ENCODE assay signal across 2 cellular contexts in the genomic region with DNA sequence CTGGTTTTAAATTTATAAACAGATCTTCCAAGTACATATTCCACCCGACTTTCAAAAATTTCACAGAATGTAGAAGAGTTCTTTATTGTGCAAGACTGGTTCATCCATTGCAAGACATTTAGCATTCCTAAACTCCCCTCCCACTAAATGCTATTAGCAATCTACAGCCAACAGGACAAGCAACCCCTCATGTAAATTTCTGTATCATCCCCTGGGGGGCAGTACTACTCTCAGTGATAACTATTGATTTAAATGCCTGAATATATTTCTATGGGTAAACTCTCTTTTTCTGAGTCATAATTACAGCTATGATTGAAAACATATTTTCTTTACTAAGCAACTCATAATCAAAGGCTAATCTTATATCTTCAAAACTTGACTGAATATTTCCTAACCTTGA.
TF ChIP-seq lines count a peak whose summit lies in the region.

No MANE protein-coding gene starts in this region.

TF ChIP-seq in GM23338, 12 proteins besides CTCF, POLR2A, EP300 and RAD21 (continues in another document):
- TF ChIP-seq POLR2AphosphoS5 (IDR thresholded peaks at IDR 0.05; ENCODE audit: low read depth), result no peak
- no peak for TF ChIP-seq JUNB (IDR thresholded peaks at IDR 0.05; ENCODE audit: unreplicated experiment)
- TF ChIP-seq ZNF114 (CRISPR knock-in tag; IDR thresholded peaks at IDR 0.05), result no peak
- TF ChIP-seq CREB1 (CRISPR knock-in tag; IDR thresholded peaks at IDR 0.05; ENCODE audit: low read depth), result no peak
- no peak for TF ChIP-seq EZH2 (IDR thresholded peaks at IDR 0.05; ENCODE audit: low read depth, unreplicated experiment)
- TF ChIP-seq, protein P1, sequence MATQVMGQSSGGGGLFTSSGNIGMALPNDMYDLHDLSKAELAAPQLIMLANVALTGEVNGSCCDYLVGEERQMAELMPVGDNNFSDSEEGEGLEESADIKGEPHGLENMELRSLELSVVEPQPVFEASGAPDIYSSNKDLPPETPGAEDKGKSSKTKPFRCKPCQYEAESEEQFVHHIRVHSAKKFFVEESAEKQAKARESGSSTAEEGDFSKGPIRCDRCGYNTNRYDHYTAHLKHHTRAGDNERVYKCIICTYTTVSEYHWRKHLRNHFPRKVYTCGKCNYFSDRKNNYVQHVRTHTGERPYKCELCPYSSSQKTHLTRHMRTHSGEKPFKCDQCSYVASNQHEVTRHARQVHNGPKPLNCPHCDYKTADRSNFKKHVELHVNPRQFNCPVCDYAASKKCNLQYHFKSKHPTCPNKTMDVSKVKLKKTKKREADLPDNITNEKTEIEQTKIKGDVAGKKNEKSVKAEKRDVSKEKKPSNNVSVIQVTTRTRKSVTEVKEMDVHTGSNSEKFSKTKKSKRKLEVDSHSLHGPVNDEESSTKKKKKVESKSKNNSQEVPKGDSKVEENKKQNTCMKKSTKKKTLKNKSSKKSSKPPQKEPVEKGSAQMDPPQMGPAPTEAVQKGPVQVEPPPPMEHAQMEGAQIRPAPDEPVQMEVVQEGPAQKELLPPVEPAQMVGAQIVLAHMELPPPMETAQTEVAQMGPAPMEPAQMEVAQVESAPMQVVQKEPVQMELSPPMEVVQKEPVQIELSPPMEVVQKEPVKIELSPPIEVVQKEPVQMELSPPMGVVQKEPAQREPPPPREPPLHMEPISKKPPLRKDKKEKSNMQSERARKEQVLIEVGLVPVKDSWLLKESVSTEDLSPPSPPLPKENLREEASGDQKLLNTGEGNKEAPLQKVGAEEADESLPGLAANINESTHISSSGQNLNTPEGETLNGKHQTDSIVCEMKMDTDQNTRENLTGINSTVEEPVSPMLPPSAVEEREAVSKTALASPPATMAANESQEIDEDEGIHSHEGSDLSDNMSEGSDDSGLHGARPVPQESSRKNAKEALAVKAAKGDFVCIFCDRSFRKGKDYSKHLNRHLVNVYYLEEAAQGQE (IDR thresholded peaks at IDR 0.05; ENCODE audit: unreplicated experiment), result no peak
- TF ChIP-seq, protein P2, sequence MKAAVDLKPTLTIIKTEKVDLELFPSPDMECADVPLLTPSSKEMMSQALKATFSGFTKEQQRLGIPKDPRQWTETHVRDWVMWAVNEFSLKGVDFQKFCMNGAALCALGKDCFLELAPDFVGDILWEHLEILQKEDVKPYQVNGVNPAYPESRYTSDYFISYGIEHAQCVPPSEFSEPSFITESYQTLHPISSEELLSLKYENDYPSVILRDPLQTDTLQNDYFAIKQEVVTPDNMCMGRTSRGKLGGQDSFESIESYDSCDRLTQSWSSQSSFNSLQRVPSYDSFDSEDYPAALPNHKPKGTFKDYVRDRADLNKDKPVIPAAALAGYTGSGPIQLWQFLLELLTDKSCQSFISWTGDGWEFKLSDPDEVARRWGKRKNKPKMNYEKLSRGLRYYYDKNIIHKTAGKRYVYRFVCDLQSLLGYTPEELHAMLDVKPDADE (IDR thresholded peaks at IDR 0.05), result no peak
- TF ChIP-seq EZH2phosphoT487 (IDR thresholded peaks at IDR 0.05; ENCODE audit: unreplicated experiment), result no peak
- TF ChIP-seq, protein P3, sequence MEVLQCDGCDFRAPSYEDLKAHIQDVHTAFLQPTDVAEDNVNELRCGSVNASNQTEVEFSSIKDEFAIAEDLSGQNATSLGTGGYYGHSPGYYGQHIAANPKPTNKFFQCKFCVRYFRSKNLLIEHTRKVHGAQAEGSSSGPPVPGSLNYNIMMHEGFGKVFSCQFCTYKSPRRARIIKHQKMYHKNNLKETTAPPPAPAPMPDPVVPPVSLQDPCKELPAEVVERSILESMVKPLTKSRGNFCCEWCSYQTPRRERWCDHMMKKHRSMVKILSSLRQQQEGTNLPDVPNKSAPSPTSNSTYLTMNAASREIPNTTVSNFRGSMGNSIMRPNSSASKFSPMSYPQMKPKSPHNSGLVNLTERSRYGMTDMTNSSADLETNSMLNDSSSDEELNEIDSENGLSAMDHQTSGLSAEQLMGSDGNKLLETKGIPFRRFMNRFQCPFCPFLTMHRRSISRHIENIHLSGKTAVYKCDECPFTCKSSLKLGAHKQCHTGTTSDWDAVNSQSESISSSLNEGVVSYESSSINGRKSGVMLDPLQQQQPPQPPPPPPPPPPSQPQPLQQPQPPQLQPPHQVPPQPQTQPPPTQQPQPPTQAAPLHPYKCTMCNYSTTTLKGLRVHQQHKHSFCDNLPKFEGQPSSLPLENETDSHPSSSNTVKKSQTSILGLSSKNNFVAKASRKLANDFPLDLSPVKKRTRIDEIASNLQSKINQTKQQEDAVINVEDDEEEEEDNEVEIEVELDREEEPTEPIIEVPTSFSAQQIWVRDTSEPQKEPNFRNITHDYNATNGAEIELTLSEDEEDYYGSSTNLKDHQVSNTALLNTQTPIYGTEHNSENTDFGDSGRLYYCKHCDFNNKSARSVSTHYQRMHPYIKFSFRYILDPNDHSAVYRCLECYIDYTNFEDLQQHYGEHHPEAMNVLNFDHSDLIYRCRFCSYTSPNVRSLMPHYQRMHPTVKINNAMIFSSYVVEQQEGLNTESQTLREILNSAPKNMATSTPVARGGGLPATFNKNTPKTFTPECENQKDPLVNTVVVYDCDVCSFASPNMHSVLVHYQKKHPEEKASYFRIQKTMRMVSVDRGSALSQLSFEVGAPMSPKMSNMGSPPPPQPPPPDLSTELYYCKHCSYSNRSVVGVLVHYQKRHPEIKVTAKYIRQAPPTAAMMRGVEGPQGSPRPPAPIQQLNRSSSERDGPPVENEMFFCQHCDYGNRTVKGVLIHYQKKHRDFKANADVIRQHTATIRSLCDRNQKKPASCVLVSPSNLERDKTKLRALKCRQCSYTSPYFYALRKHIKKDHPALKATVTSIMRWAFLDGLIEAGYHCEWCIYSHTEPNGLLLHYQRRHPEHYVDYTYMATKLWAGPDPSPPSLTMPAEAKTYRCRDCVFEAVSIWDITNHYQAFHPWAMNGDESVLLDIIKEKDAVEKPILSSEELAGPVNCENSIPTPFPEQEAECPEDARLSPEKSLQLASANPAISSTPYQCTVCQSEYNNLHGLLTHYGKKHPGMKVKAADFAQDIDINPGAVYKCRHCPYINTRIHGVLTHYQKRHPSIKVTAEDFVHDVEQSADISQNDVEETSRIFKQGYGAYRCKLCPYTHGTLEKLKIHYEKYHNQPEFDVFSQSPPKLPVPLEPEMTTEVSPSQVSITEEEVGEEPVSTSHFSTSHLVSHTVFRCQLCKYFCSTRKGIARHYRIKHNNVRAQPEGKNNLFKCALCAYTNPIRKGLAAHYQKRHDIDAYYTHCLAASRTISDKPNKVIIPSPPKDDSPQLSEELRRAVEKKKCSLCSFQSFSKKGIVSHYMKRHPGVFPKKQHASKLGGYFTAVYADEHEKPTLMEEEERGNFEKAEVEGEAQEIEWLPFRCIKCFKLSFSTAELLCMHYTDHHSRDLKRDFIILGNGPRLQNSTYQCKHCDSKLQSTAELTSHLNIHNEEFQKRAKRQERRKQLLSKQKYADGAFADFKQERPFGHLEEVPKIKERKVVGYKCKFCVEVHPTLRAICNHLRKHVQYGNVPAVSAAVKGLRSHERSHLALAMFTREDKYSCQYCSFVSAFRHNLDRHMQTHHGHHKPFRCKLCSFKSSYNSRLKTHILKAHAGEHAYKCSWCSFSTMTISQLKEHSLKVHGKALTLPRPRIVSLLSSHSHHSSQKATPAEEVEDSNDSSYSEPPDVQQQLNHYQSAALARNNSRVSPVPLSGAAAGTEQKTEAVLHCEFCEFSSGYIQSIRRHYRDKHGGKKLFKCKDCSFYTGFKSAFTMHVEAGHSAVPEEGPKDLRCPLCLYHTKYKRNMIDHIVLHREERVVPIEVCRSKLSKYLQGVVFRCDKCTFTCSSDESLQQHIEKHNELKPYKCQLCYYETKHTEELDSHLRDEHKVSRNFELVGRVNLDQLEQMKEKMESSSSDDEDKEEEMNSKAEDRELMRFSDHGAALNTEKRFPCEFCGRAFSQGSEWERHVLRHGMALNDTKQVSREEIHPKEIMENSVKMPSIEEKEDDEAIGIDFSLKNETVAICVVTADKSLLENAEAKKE (CRISPR knock-in tag; IDR thresholded peaks at IDR 0.05), result no peak
- TF ChIP-seq ZNF331 (CRISPR knock-in tag; IDR thresholded peaks at IDR 0.05; ENCODE audit: low read depth), result no peak

TF ChIP-seq in SK-N-SH, 30 proteins besides CTCF, POLR2A, EP300 and RAD21:
- TF ChIP-seq SIN3A (IDR thresholded peaks at IDR 0.05; ENCODE audit: borderline replicate concordance, low read depth, low read length) (no peak), NRF1 (IDR thresholded peaks at IDR 0.05; ENCODE audit: low read depth, low read length) (no peak), RFX5 (IDR thresholded peaks at IDR 0.05; ENCODE audit: low read length) (no peak)
- TF ChIP-seq, protein P1 (IDR thresholded peaks at IDR 0.05; ENCODE audit: low read depth, low read length), result no peak
